7 cellular contexts compared by ENCODE assay signal in genomic region chr4:25313194-25313895, GRCh38. TPM values are rescaled to one million over a fixed set of nuclear protein-coding genes. Genes with fewer than 3 reads are reported as not detected.
DNase-seq lines count a peak whose midpoint lies in the region; ATAC-seq and TF ChIP-seq lines count a peak whose summit lies in the region.

No MANE protein-coding gene starts in this region.

- intact Hi-C loops in gastrocnemius medialis (cut with DNase I; ENCODE audit: low total_unique reads): no loop called here

- peak in 1 of 2 experiments; percentile 32 for DNase-seq in HAP-1 (ENCODE audit: low spot score in 2 of 2)
- peak; percentile 1 for DNase-seq in SW480 (ENCODE audit: low spot score)
- peak in 1 of 2 donors; percentile 24 for DNase-seq in foreskin fibroblast
- no peak for DNase-seq in gastrocnemius medialis
- DNase-seq in GM19240 (ENCODE audit: insufficient read length, low spot score): no peak
- no peak for DNase-seq in HK-2 (ENCODE audit: unreplicated experiment)

- H3K4me1 ChIP-seq in HAP-1: peaks cover 21% of the 10 kb centered on the region
- H3K4me1 ChIP-seq in gastrocnemius medialis: peaks cover 5 to 8% of the 10 kb centered on the region in 2 donors

- ATAC-seq in gastrocnemius medialis: no peak
- no peak for ATAC-seq in esophagus mucosa

- H3K27ac ChIP-seq in gastrocnemius medialis: peak overlapping the region in 3 of 4 donors; percentile 64 to 78 (median 74)

- H3K9me3 ChIP-seq in HAP-1 (no peaks in the 10 kb centered on the region), gastrocnemius medialis (no peaks in the 10 kb centered on the region)

- in situ Hi-C loops in HAP-1 (cut with MboI; ENCODE audit: low sequenced_read_pairs): no loop called here
- in situ Hi-C loops in gastrocnemius medialis (cut with MboI; ENCODE audit: low sequenced_read_pairs in 4 of 4): loop anchor here in 2 of 4 donors (10.0 to 25.0 kb wide), 2 partner anchors 149 to 151 kb away; partner anchors contain the start of gene SEPSECS (in 2 of the 2)

- H3K4me3 ChIP-seq in HAP-1: peak overlapping the region; percentile 83
- peak overlapping the region; percentile 87 to 95 for H3K4me3 ChIP-seq in foreskin fibroblast (ENCODE audit: low read depth in 1 of 2, low read length in 2 of 2)
- peak overlapping the region; percentile 70 to 84 (median 74) for H3K4me3 ChIP-seq in gastrocnemius medialis

- H3K27me3 ChIP-seq in HAP-1 (ENCODE audit: low read depth): no peaks in the 10 kb centered on the region
- H3K27me3 ChIP-seq in gastrocnemius medialis: no peaks in the 10 kb centered on the region

- TF ChIP-seq CTCF in foreskin fibroblast (IDR thresholded peaks at IDR 0.05; ENCODE audit: low read depth, low read length) (no peak), gastrocnemius medialis (IDR thresholded peaks at IDR 0.05 in 4 of 5, conservative IDR thresholded peaks at IDR 0.05 in 1 of 5) (no peak)

- H3K36me3 ChIP-seq in HAP-1 (replicated peaks) (peaks cover 5% of the 10 kb centered on the region), gastrocnemius medialis (no peaks in the 10 kb centered on the region)

- TF ChIP-seq POLR2A in gastrocnemius medialis (IDR thresholded peaks at IDR 0.05): no peak

RNA-seq across cellular contexts. Expression of gene ZCCHC4, which starts 0.8 kb away (rescaled TPM):
- total RNA-seq in gastrocnemius medialis (10 to 100 TPM in 3 of 4 donors, 1 to 10 TPM in 1; 6.9 to 14.2 (median 12.4) TPM), esophagus mucosa (4.6 TPM)
